29 cellular contexts compared by ENCODE assay signal in the genomic region with DNA sequence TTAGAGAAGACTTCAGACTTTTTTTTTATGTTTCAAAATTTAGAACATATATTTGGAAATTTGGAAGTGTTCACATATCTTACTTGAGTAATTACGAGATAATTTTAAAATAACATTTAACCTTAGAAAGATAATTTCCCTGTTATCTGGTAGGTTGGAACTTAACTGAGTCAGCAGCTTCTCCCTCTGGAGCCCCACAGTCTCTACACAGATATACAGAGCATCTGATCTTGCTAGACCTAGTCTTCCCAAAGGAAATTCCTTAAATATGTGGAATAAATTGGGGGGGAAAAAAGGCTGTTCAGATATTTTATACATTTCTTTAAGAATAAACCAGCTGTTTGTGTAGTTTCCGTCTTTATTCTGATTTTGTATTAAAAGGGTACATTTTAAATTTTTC.
"Had no signal": no experiment of that assay in that cellular context is flagged by ENCODE, and none has a peak within 500 bp of the region (broad histone marks: within the 10 kb centered on the region; RNA-seq: fewer than 3 reads in every experiment).

No MANE protein-coding gene starts in this region.

- H3K27me3 Mint-ChIP-seq: activated CD4-positive, alpha-beta memory T cell treated with anti-CD3 and anti-CD28 coated beads, Interleukin-2, amount 10 ng/mL, durations not matched to agents 7 days and 5 days; activated CD4-positive, alpha-beta T cell treated with anti-CD3 and anti-CD28 coated beads, Interleukin-2, amount 10 ng/mL, durations not matched to agents 7 days and 5 days; activated naive CD4-positive, alpha-beta T cell treated with anti-CD3 and anti-CD28 coated beads, Interleukin-2, amount 10 ng/mL, durations not matched to agents 7 days and 5 days; activated T-cell treated with anti-CD3 and anti-CD28 coated beads, Interleukin-2, amount 50 U/mL, for 24 hours; central memory CD8-positive, alpha-beta T cell; progenitor cell of endocrine pancreas; stimulated activated memory B cell treated with anti-CD40 and anti-IgM and Interleukin-4, amounts not matched to agents 10 μg/mL and 1 μg/mL and 100 μg/mL, for 72 hours; stimulated activated naive CD8-positive, alpha-beta T cell treated with anti-CD3 and anti-CD28 coated beads, Interleukin-15, amount 100 ng/mL, for 72 hours; type B pancreatic cell had no signal

- H3K4me3 ChIP-seq: esophagus muscularis mucosa, mucosa of descending colon, ovary, skin epidermis, vagina had no signal

- ATAC-seq: left ventricle myocardium superior; mucosa of descending colon; sciatic nerve; stimulated activated memory B cell treated with anti-CD40 and anti-IgM and Interleukin-4, amounts not matched to agents 10 μg/mL and 1 μg/mL and 100 μg/mL, for 72 hours; stimulated activated naive CD8-positive, alpha-beta T cell treated with anti-CD3 and anti-CD28 coated beads, Interleukin-15, amount 100 ng/mL, for 72 hours had no signal

- H3K27ac ChIP-seq: esophagus muscularis mucosa, ovary, skin epidermis, vagina had no signal

- H3K27ac Mint-ChIP-seq: activated CD4-positive, alpha-beta memory T cell treated with anti-CD3 and anti-CD28 coated beads, Interleukin-2, amount 10 ng/mL, durations not matched to agents 7 days and 5 days; activated CD4-positive, alpha-beta T cell treated with anti-CD3 and anti-CD28 coated beads, Interleukin-2, amount 10 ng/mL, durations not matched to agents 7 days and 5 days; activated naive CD4-positive, alpha-beta T cell treated with anti-CD3 and anti-CD28 coated beads, Interleukin-2, amount 10 ng/mL, durations not matched to agents 7 days and 5 days; activated T-cell treated with anti-CD3 and anti-CD28 coated beads, Interleukin-2, amount 50 U/mL, for 24 hours; progenitor cell of endocrine pancreas; stimulated activated memory B cell treated with anti-CD40 and anti-IgM and Interleukin-4, amounts not matched to agents 10 μg/mL and 1 μg/mL and 100 μg/mL, for 72 hours; type B pancreatic cell had no signal

- H3K4me1 Mint-ChIP-seq: activated naive CD4-positive, alpha-beta T cell treated with anti-CD3 and anti-CD28 coated beads, Interleukin-2, amount 10 ng/mL, durations not matched to agents 7 days and 5 days; central memory CD8-positive, alpha-beta T cell; stimulated activated memory B cell treated with anti-CD40 and anti-IgM and Interleukin-4, amounts not matched to agents 10 μg/mL and 1 μg/mL and 100 μg/mL, for 72 hours had no signal

- H3K4me1 ChIP-seq: vagina had no signal

- DNase-seq: activated CD4-positive, alpha-beta memory T cell treated with anti-CD3 and anti-CD28 coated beads, Interleukin-2, amount 10 ng/mL, durations not matched to agents 7 days and 5 days; activated CD4-positive, alpha-beta T cell treated with anti-CD3 and anti-CD28 coated beads, Interleukin-2, amount 10 ng/mL, durations not matched to agents 7 days and 5 days; activated CD4-positive, CD25-positive, alpha-beta regulatory T cell treated with anti-CD3 and anti-CD28 coated beads, Interleukin-2, amount 50 U/mL, for 72 hours; activated CD8-positive, alpha-beta memory T cell treated with anti-CD3 and anti-CD28 coated beads, Interleukin-2, amount 50 U/mL, for 48 hours; activated gamma-delta T cell; activated naive CD4-positive, alpha-beta T cell treated with anti-CD3 and anti-CD28 coated beads, Interleukin-2, amount 10 ng/mL, durations not matched to agents 7 days and 5 days; activated T-cell treated with anti-CD3 and anti-CD28 coated beads, Interleukin-2, amount 50 U/mL, for 24 hours; dermis blood vessel endothelial cell; effector CD4-positive, alpha-beta T cell; foreskin melanocyte; islet precursor cell; left ventricle myocardium superior; mucosa of descending colon; ovary; retina; stimulated activated CD4-positive, alpha-beta T cell treated with anti-CD3 and anti-CD28 coated beads, Interleukin-1b, Interleukin-23, amount 100 ng/mL, for 48 hours; stimulated activated CD4-positive, alpha-beta T cell treated with anti-CD3 and anti-CD28 coated beads, Interleukin-4, amount 100 ng/mL, for 4 hours; stimulated activated CD8-positive, alpha-beta memory T cell treated with anti-CD3 and anti-CD28 coated beads, Interleukin-4, amount 100 ng/mL, for 48 hours; stimulated activated naive CD8-positive, alpha-beta T cell treated with anti-CD3 and anti-CD28 coated beads, Interleukin-15, amount 100 ng/mL, for 72 hours; substantia nigra; T-helper 9 cell had no signal

- H3K9me3 Mint-ChIP-seq: activated CD4-positive, alpha-beta memory T cell treated with anti-CD3 and anti-CD28 coated beads, Interleukin-2, amount 10 ng/mL, durations not matched to agents 7 days and 5 days; activated CD4-positive, alpha-beta T cell treated with anti-CD3 and anti-CD28 coated beads, Interleukin-2, amount 10 ng/mL, durations not matched to agents 7 days and 5 days; activated naive CD4-positive, alpha-beta T cell treated with anti-CD3 and anti-CD28 coated beads, Interleukin-2, amount 10 ng/mL, durations not matched to agents 7 days and 5 days; activated T-cell treated with anti-CD3 and anti-CD28 coated beads, Interleukin-2, amount 50 U/mL, for 24 hours; central memory CD8-positive, alpha-beta T cell; stimulated activated memory B cell treated with anti-CD40 and anti-IgM and Interleukin-4, amounts not matched to agents 10 μg/mL and 1 μg/mL and 100 μg/mL, for 72 hours; stimulated activated naive CD8-positive, alpha-beta T cell treated with anti-CD3 and anti-CD28 coated beads, Interleukin-15, amount 100 ng/mL, for 72 hours; type B pancreatic cell had no signal

- H3K36me3 Mint-ChIP-seq: activated naive CD4-positive, alpha-beta T cell treated with anti-CD3 and anti-CD28 coated beads, Interleukin-2, amount 10 ng/mL, durations not matched to agents 7 days and 5 days; type B pancreatic cell had no signal

- H3K9me3 ChIP-seq: esophagus muscularis mucosa, mucosa of descending colon, ovary, vagina had no signal

- H3K27me3 ChIP-seq: esophagus muscularis mucosa, ovary, vagina had no signal

- H3K36me3 ChIP-seq: esophagus muscularis mucosa, ovary, vagina had no signal

- H3K4me3 Mint-ChIP-seq: activated CD4-positive, alpha-beta memory T cell treated with anti-CD3 and anti-CD28 coated beads, Interleukin-2, amount 10 ng/mL, durations not matched to agents 7 days and 5 days; activated CD4-positive, alpha-beta T cell treated with anti-CD3 and anti-CD28 coated beads, Interleukin-2, amount 10 ng/mL, durations not matched to agents 7 days and 5 days; activated naive CD4-positive, alpha-beta T cell treated with anti-CD3 and anti-CD28 coated beads, Interleukin-2, amount 10 ng/mL, durations not matched to agents 7 days and 5 days; activated T-cell treated with anti-CD3 and anti-CD28 coated beads, Interleukin-2, amount 50 U/mL, for 24 hours; central memory CD8-positive, alpha-beta T cell; stimulated activated memory B cell treated with anti-CD40 and anti-IgM and Interleukin-4, amounts not matched to agents 10 μg/mL and 1 μg/mL and 100 μg/mL, for 72 hours; stimulated activated naive CD8-positive, alpha-beta T cell treated with anti-CD3 and anti-CD28 coated beads, Interleukin-15, amount 100 ng/mL, for 72 hours; type B pancreatic cell had no signal
